Comparison of ENCODE assay signal across 17 cellular contexts in genomic region chrX:623599-624323, GRCh38. TPM values are rescaled to one million over a fixed set of nuclear protein-coding genes. Genes with fewer than 3 reads are reported as not detected.
DNase-seq lines count a peak whose midpoint lies in the region; ATAC-seq, FAIRE-seq and TF ChIP-seq lines count a peak whose summit lies in the region.
"Had no signal": no experiment of that assay in that cellular context is flagged by ENCODE, and none has a peak within 500 bp of the region (broad histone marks: within the 10 kb centered on the region; RNA-seq: fewer than 3 reads in every experiment).

No MANE protein-coding gene starts in this region.

- peak overlapping the region; percentile 48 to 72 for H3K4me3 Mint-ChIP-seq in H9
- peak overlapping the region; percentile 41 for H3K4me3 Mint-ChIP-seq in chondrocyte (ENCODE audit: unreplicated experiment)

- H3K27me3 ChIP-seq in H9 (ENCODE audit: insufficient read depth, low read length), result peaks cover 88% of the 10 kb centered on the region
- H3K27me3 ChIP-seq in mesendoderm (ENCODE audit: insufficient read depth, low read length, poor library complexity), result peaks cover 58% of the 10 kb centered on the region
- H3K27me3 ChIP-seq: SJCRH30 had no signal

- H2AK5ac ChIP-seq in H9 (ENCODE audit: insufficient read length, low read length) (no peak overlapping the region), mesendoderm (ENCODE audit: low read length) (no peak overlapping the region)

- no peak for TF ChIP-seq RAD21 in A549 (conservative IDR thresholded peaks at IDR 0.05 in 1 of 2, IDR thresholded peaks at IDR 0.05 in 1 of 2)

- peaks cover 26 to 52% of the 10 kb centered on the region in 2 experiments for H3K4me1 Mint-ChIP-seq in H9
- peaks cover 3% of the 10 kb centered on the region for H3K4me1 Mint-ChIP-seq in chondrocyte (ENCODE audit: low read depth)

- H3K79me2 ChIP-seq in H9 (ENCODE audit: insufficient read depth, low read length) (no peaks in the 10 kb centered on the region), mesendoderm (ENCODE audit: control insufficient read depth, insufficient read depth, low read length) (no peaks in the 10 kb centered on the region)

- H3K56ac ChIP-seq in H9 (ENCODE audit: insufficient read length, low read depth, low read length) (no peak overlapping the region), mesendoderm (ENCODE audit: low read length) (no peak overlapping the region)

- H3K4me3 ChIP-seq in A549 (no peak overlapping the region), mesendoderm (ENCODE audit: low read length) (no peak overlapping the region)
- H3K4me3 ChIP-seq: SJCRH30 had no signal

- TF ChIP-seq CTCF in A549 (IDR thresholded peaks at IDR 0.05), result no peak
- no peak for TF ChIP-seq CTCF in H9 (conservative IDR thresholded peaks at IDR 0.05)
- TF ChIP-seq CTCF in chondrocyte (IDR thresholded peaks at IDR 0.05), result no peak
- no peak for TF ChIP-seq CTCF in D721Med (IDR thresholded peaks at IDR 0.05; ENCODE audit: insufficient read depth, missing control alignments)

- H3K27ac Mint-ChIP-seq in H9, result no peak overlapping the region; a peak in 1 of 7 replicates
- H3K27ac Mint-ChIP-seq in chondrocyte (ENCODE audit: unreplicated experiment), result no peak overlapping the region

- H3K79me1 ChIP-seq in H9 (ENCODE audit: insufficient read depth, low read depth, low read length, poor library complexity, severe bottlenecking) (no peaks in the 10 kb centered on the region), mesendoderm (ENCODE audit: low read length) (no peaks in the 10 kb centered on the region)

- H3K14ac ChIP-seq in H9 (ENCODE audit: insufficient read depth, low read length), result no peak overlapping the region

- H3K18ac ChIP-seq in H9 (ENCODE audit: insufficient read length, low read depth, low read length) (no peak overlapping the region), mesendoderm (ENCODE audit: low read length) (no peak overlapping the region)

- H3K23me2 ChIP-seq in H9 (ENCODE audit: insufficient read length, low read depth, low read length, poor library complexity, severe bottlenecking), result peaks cover 12% of the 10 kb centered on the region

- no peak overlapping the region for H2BK5ac ChIP-seq in H9 (ENCODE audit: insufficient read length, low read length)
- H2BK5ac ChIP-seq in mesendoderm (ENCODE audit: low read length), result no peak overlapping the region

- H3K27me3 Mint-ChIP-seq in H9 (ENCODE audit: low read depth), result peaks cover 97% of the 10 kb centered on the region
- H3K27me3 Mint-ChIP-seq in chondrocyte (ENCODE audit: low read depth), result peaks cover 70% of the 10 kb centered on the region

- POLR2A ChIA-PET in A549 (lab: Yijun Ruan, JAX), result no interaction called here

- no peak overlapping the region for H2BK15ac ChIP-seq in H9 (ENCODE audit: low read depth, low read length)
- no peak overlapping the region for H2BK15ac ChIP-seq in mesendoderm (replicated peaks; ENCODE audit: low read depth)

- DNase-seq in A549 (ENCODE audit: low read depth in 1 of 2, low spot score in 1 of 2) (peak in 1 of 2 experiments; percentile 73), H9 (peak; percentile 80), chondrocyte (ENCODE audit: low spot score) (no peak), mesendoderm (peak; percentile 70), NCI-H2029 (lab: John Stamatoyannopoulos, UW) (no peak), SKM-1 treated with dmso at 0.1 percent for 144 hours (lab: John Stamatoyannopoulos, UW; ENCODE audit: unreplicated experiment) (no peak), D721Med (ENCODE audit: insufficient read length, low spot score) (no peak)
- DNase-seq: activated naive CD4-positive, alpha-beta T cell treated with anti-CD3 and anti-CD28 coated beads, Interleukin-2, amount 50 U/mL, for 16 hours; DND-41; NCI-H1417 had no signal

- no peak overlapping the region for H3T11ph ChIP-seq in H9 (ENCODE audit: low read length)

- H4K8ac ChIP-seq in H9 (replicated peaks; ENCODE audit: insufficient read length, low read depth, low read length) (no peak overlapping the region), mesendoderm (ENCODE audit: low read depth, low read length) (no peak overlapping the region)

- no peak for TF ChIP-seq EP300 in A549 (IDR thresholded peaks at IDR 0.05)

- H2AFZ ChIP-seq in H9 (ENCODE audit: low read length), result no peak overlapping the region

- peaks cover 0 to 6% (median 4%) of the 10 kb centered on the region in 3 experiments; a peak in 4 of 7 replicates for H3K36me3 Mint-ChIP-seq in H9 (ENCODE audit: insufficient read depth in 1 of 3, low read depth in 3 of 3)
- H3K36me3 Mint-ChIP-seq in chondrocyte (ENCODE audit: low read depth), result no peaks in the 10 kb centered on the region

- H3K4me1 ChIP-seq in A549, result no peaks in the 10 kb centered on the region
- H3K4me1 ChIP-seq in H9 (ENCODE audit: insufficient read depth, low read length), result no peaks in the 10 kb centered on the region
- H3K4me1 ChIP-seq in mesendoderm (ENCODE audit: control insufficient read depth, low read depth, low read length), result no peaks in the 10 kb centered on the region
- H3K4me1 ChIP-seq: SJCRH30 had no signal

- H3K4me2 ChIP-seq in A549 (peak overlapping the region; percentile 30; the same call in 2 of the 3 replicates), H9 (ENCODE audit: insufficient read depth, insufficient read length, low read length) (peak overlapping the region; percentile 46), mesendoderm (ENCODE audit: low read length) (no peak overlapping the region)

- H2BK120ac ChIP-seq in H9 (ENCODE audit: low read depth, low read length, poor library complexity, severe bottlenecking) (no peak overlapping the region), mesendoderm (ENCODE audit: low read depth, low read length) (no peak overlapping the region)

- FAIRE-seq in A549 (lab: Jason Lieb, UNC), result no peak
- no peak for FAIRE-seq in D721Med (lab: Jason Lieb, UNC)
- FAIRE-seq: bronchial epithelial cell, H54 had no signal

- H3K4ac ChIP-seq in H9 (ENCODE audit: low read depth, low read length) (no peak overlapping the region), mesendoderm (ENCODE audit: low read depth, low read length) (no peak overlapping the region)

- CTCF ChIA-PET in A549 (lab: Yijun Ruan, JAX), result no interaction called here

- WGBS in A549 (ENCODE audit: missing lambda C conversion rate), result 32% methylated on average over 50 of the region's 50 CpGs
- WGBS in H9 (ENCODE audit: extremely low coverage, insufficient read length, low lambda C conversion rate), result no CpG with 5 or more reads among the region's 50 CpGs
- WGBS in mesendoderm (ENCODE audit: extremely low coverage, insufficient coverage, low lambda C conversion rate), result no CpG with 5 or more reads among the region's 50 CpGs

- H3K23ac ChIP-seq in H9 (ENCODE audit: insufficient read length, low read depth, low read length), result no peak overlapping the region
- H3K23ac ChIP-seq in mesendoderm (ENCODE audit: low read length), result no peak overlapping the region

- H2BK12ac ChIP-seq in H9 (ENCODE audit: insufficient read length, low read depth, low read length), result no peak overlapping the region

- H3K36me3 ChIP-seq in mesendoderm (ENCODE audit: control insufficient read depth, insufficient read depth, low read length), result no peaks in the 10 kb centered on the region
- H3K36me3 ChIP-seq: SJCRH30, tibial nerve had no signal

- H3K9me3 ChIP-seq in A549 (no peaks in the 10 kb centered on the region), H9 (ENCODE audit: control insufficient read depth, low read depth, low read length) (no peaks in the 10 kb centered on the region)
- H3K9me3 ChIP-seq: SJCRH30, tibial nerve had no signal

- no peak overlapping the region for H3K27ac ChIP-seq in A549
- no peak overlapping the region for H3K27ac ChIP-seq in H9 (ENCODE audit: insufficient read length, low read depth, low read length)
- no peak overlapping the region for H3K27ac ChIP-seq in mesendoderm (ENCODE audit: low read depth, low read length)
- H3K27ac ChIP-seq: SJCRH30, tibial nerve had no signal

- H3K9me3 Mint-ChIP-seq in H9, result peaks cover 15 to 16% of the 10 kb centered on the region in 2 experiments
- H3K9me3 Mint-ChIP-seq in chondrocyte (ENCODE audit: low read depth), result no peaks in the 10 kb centered on the region

- H4K20me1 ChIP-seq in H9 (ENCODE audit: control insufficient read depth, insufficient read depth, insufficient read length), result no peaks in the 10 kb centered on the region

- no peak for TF ChIP-seq POLR2A in A549 (IDR thresholded peaks at IDR 0.05; ENCODE audit: low read length)

- H4K5ac ChIP-seq in H9 (ENCODE audit: insufficient read length, low read depth, low read length) (no peak overlapping the region), mesendoderm (ENCODE audit: low read length) (no peak overlapping the region)

- H4K91ac ChIP-seq in H9 (ENCODE audit: insufficient read length, low read depth, low read length), result no peak overlapping the region

- H3K9ac ChIP-seq in H9 (ENCODE audit: extremely low read depth, insufficient read length, low read length) (no peak overlapping the region), mesendoderm (ENCODE audit: low read length) (no peak overlapping the region)

- ATAC-seq in A549 (peak; percentile 67 to 75), GM21515 (IDR thresholded peaks at IDR 0.05; ENCODE audit: unreplicated experiment) (no peak)

- H2BK20ac ChIP-seq in H9 (ENCODE audit: low read depth, low read length, poor library complexity, severe bottlenecking), result no peak overlapping the region

TF ChIP-seq in A549, 52 proteins besides CTCF, POLR2A, EP300 and RAD21:
- no peak for TF ChIP-seq BHLHE40 (IDR thresholded peaks at IDR 0.05; ENCODE audit: low read depth, low read length)
- peak; percentile 77; the same call in 1 of the 2 replicates for TF ChIP-seq HDAC2 (IDR thresholded peaks at IDR 0.05)

RNA-seq across cellular contexts. Expression of gene SHOX, which starts 6.8 kb away (rescaled TPM):
- polyA plus RNA-seq in A549 (2011; rRNA removed), result not detected in 2 replicates
- not detected in 2 replicates for polyA plus RNA-seq in A549 (2012; cell fraction: cytosol; rRNA removed)
- polyA plus RNA-seq in A549 (2012; cell fraction: nucleus; rRNA removed), result 0.04 TPM in 1 of 2 replicates, not detected in the other
- not detected in 3 replicates for polyA plus RNA-seq in A549 (2017; fragmentation: RNase III; extraction: RNeasy Plus Mini Kit Qiagen cat#74134 plus additional on column Dnase treatment)
- not detected in 2 replicates for polyA minus RNA-seq in A549 (2011; rRNA and poly(A)+ RNA removed)
- 0.18 and 0.24 TPM in 2 replicates for total RNA-seq in H9 (2021)
- 0.15 TPM in 1 of 3 replicates, not detected in the others for total RNA-seq in chondrocyte
- not detected for polyA plus RNA-seq in mesendoderm (2013, experiment 1 of 2)
- polyA plus RNA-seq in mesendoderm (2013, experiment 2 of 2), result 0.03 TPM
- total RNA-seq: bronchial epithelial cell, HT1080, lung microvascular endothelial cell, SJCRH30 had no signal

Comparison
In these comparisons a context has a peak if more than half of its experiments do, and no peak if none do; other contexts are left out.
1. DNase-seq: peak in H9 (single experiment) and mesendoderm (single experiment); none in chondrocyte (single experiment), NCI-H2029 (single experiment), SKM-1 treated with dmso at 0.1 percent for 144 hours (single experiment) and D721Med (single experiment).